ENCODE assay signal across 13 cellular contexts in the genomic region with DNA sequence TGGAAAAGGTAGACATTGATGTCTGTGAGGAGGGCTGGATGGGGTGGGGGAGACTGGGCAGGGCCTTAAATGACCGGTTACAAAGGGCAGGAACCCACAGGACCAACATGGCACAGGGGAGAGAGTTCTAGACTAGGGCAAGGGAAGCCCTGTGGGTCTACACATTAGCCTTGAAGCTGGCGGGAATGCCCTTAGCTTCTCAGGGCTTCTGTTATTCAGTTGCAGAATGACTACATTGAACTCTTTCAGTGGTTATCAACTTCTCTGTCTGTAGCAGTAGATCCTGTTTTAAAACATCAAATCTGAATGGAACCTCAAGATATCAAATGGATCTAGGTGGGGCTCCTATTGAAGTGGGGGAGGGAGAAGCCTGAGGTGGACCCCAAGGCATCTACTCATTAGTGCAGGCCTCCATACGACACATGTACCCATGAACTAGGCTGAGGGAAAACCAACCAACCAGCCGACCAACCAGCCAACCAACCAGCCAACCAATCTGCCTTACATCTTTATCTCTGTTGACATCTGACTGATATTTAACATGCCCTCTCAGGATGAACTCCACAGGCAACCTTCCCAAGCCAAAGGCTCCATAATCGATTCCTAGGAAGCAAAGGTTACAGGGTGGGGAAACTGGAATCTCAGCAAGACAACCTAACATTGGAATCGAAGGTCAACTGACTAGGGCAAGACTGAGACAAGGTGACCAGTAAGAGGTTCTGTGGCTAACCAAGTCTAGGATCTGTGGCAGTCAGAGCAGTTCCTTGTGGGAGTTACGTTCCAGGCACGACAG. TPM values are rescaled to one million over a fixed set of nuclear protein-coding genes. Genes with fewer than 3 reads are reported as not detected.
A peak's percentile ranks its signal among the peaks of the same experiment; 100 is the strongest.
DNase-seq lines count a peak whose midpoint lies in the region; ATAC-seq and FAIRE-seq lines count a peak whose summit lies in the region.
"Had no signal": no experiment of that assay in that cellular context is flagged by ENCODE, and none has a peak within 500 bp of the region (broad histone marks: within the 10 kb centered on the region; RNA-seq: fewer than 3 reads in every experiment).

No MANE protein-coding gene starts in this region.

- DNase-seq in HTR-8/SVneo (ENCODE audit: insufficient read length, low spot score), result no peak
- no peak for DNase-seq in stimulated activated CD4-positive, alpha-beta T cell treated with anti-CD3 and anti-CD28 coated beads, Interleukin-15, amount 100 ng/mL, for 24 hours
- DNase-seq in dedifferentiated amniotic fluid mesenchymal stem cell (ENCODE audit: extremely low spot score), result no peak
- no peak for DNase-seq in H7
- DNase-seq in T-helper 9 cell, result no peak
- DNase-seq: activated T-cell treated with anti-CD3 and anti-CD28 coated beads, Interleukin-2, amount 50 U/mL, for 4 hours; NCI-H226; RPMI8226 had no signal

- no peaks in the 10 kb centered on the region for H3K27me3 ChIP-seq in H7 (ENCODE audit: control insufficient read depth, insufficient read depth, low read length)

- ATAC-seq in GM18502 (IDR thresholded peaks at IDR 0.05; ENCODE audit: poor library complexity, unreplicated experiment) (peak; percentile 95), GM19468 (IDR thresholded peaks at IDR 0.05; ENCODE audit: extremely low read depth, unreplicated experiment) (peak; percentile 63), HG02885 (IDR thresholded peaks at IDR 0.05; ENCODE audit: poor library complexity, unreplicated experiment) (peak; percentile 95)
- ATAC-seq: activated T-cell treated with anti-CD3 and anti-CD28 coated beads, Interleukin-2, amount 50 U/mL, for 4 hours had no signal

- FAIRE-seq in HTR-8/SVneo (lab: Jason Lieb, UNC), result peak; percentile 49
- FAIRE-seq: bronchial epithelial cell had no signal

- H3K4me3 ChIP-seq in H7 (ENCODE audit: insufficient read depth, low read depth, low read length), result no peak overlapping the region
- H3K4me3 ChIP-seq: thoracic aorta had no signal

- H3K36me3 ChIP-seq in H7 (replicated peaks; ENCODE audit: control insufficient read depth, insufficient read depth, low read length), result no peaks in the 10 kb centered on the region
- H3K36me3 ChIP-seq: thoracic aorta had no signal

RNA-seq across cellular contexts. Expression of gene DAP, which starts 48.3 kb away (rescaled TPM):
- total RNA-seq in H7 (2014; rRNA removed; shearing (Covaris generic)), result 10.5 and 13.8 TPM in 2 replicates
